2 cellular contexts compared by ENCODE assay signal in genomic region chr3:17238029-17238428, GRCh38.
TF ChIP-seq lines count a peak whose summit lies in the region.

No MANE protein-coding gene starts in this region.

TF ChIP-seq in HepG2, 621 proteins besides CTCF, POLR2A, EP300 and RAD21 (continued from another document):
- peak in 1 of 2 experiments; percentile 82; a peak in 2 of 4 replicates for TF ChIP-seq ATF4 (CRISPR knock-in tag; IDR thresholded peaks at IDR 0.05)

TF ChIP-seq in WTC11, 78 proteins besides CTCF, POLR2A, EP300 and RAD21 (continued from another document):
- no peak for TF ChIP-seq ZNF425 (CRISPR knock-in tag; conservative IDR thresholded peaks at IDR 0.05)
